Comparison of ENCODE assay signal across 28 cellular contexts in the genomic region with DNA sequence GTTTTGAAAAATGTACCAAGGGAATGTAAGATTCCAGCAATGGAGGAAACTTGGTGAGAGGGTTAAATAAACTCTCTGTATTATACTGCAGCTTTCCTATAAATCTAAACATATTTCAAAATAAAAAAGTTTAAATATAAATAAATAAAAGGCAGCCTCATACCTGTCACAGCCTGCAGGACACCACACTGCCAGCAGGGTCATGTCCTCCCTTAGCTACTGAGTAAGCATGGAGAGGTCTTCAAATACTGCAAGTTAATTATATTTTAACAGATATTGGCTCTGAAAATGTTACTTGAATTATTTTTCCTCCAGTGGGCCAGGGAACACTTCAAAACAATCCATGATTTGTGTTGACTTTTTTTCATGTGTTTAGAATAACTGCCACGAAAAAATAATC.
"Had no signal": no experiment of that assay in that cellular context is flagged by ENCODE, and none has a peak within 500 bp of the region (broad histone marks: within the 10 kb centered on the region; RNA-seq: fewer than 3 reads in every experiment).

No MANE protein-coding gene starts in this region.

- H3K36me3 Mint-ChIP-seq: mesothelial cell of epicardium; naive B cell; stimulated activated effector memory CD8-positive, alpha-beta T cell treated with anti-CD3 and anti-CD28 coated beads, Interleukin-12 subunit alpha, Interleukin-12 subunit beta, amount 100 ng/mL, for 72 hours had no signal

- H3K27me3 Mint-ChIP-seq: dendritic cell treated with granulocyte-macrophage colony-stimulating factor and Interleukin-4, amounts not matched to agents 40 ng/mL and 50 ng/mL, for 4 days; naive B cell; natural killer cell treated with Interleukin-12 subunit alpha and Interleukin-12 subunit beta and Interleukin-15 and Interleukin-18, amount 100 ng/mL, for 72 hours had no signal

- H3K27me3 ChIP-seq: colonic mucosa, esophagus muscularis mucosa, heart right ventricle, left lung, ovary, sigmoid colon, stomach, thyroid gland had no signal

- H3K4me3 Mint-ChIP-seq: dendritic cell treated with granulocyte-macrophage colony-stimulating factor and Interleukin-4, amounts not matched to agents 40 ng/mL and 50 ng/mL, for 4 days; mesothelial cell of epicardium; naive B cell; natural killer cell treated with Interleukin-12 subunit alpha and Interleukin-12 subunit beta and Interleukin-15 and Interleukin-18, amount 100 ng/mL, for 72 hours; stimulated activated effector memory CD8-positive, alpha-beta T cell treated with anti-CD3 and anti-CD28 coated beads, Interleukin-12 subunit alpha, Interleukin-12 subunit beta, amount 100 ng/mL, for 72 hours had no signal

- DNase-seq: colonic mucosa; effector CD8-positive, alpha-beta T cell; foreskin melanocyte; glutamatergic neuron; heart right ventricle; hippocampal formation; left cardiac atrium; left lung; mesenchymal stem cell; mucosa of descending colon; naive B cell; occipital lobe; ovary; posterior cingulate gyrus; psoas muscle; right cardiac atrium; sigmoid colon; stimulated activated CD4-positive, alpha-beta T cell treated with anti-CD3 and anti-CD28 coated beads, Interleukin-2, amount 100 ng/mL, for 24 hours; stimulated activated CD4-positive, alpha-beta T cell treated with anti-CD3 and anti-CD28 coated beads, Interleukin-4, amount 100 ng/mL, for 24 hours; stimulated activated naive CD4-positive, alpha-beta T cell treated with Interleukin-2 at 50 U/mL for 16 hours; stomach; thyroid gland; trophoblast cell had no signal

- H3K4me1 Mint-ChIP-seq: mesothelial cell of epicardium; naive B cell; stimulated activated effector memory CD8-positive, alpha-beta T cell treated with anti-CD3 and anti-CD28 coated beads, Interleukin-12 subunit alpha, Interleukin-12 subunit beta, amount 100 ng/mL, for 72 hours had no signal

- ATAC-seq: heart right ventricle; left cardiac atrium; left lung; mucosa of descending colon; natural killer cell treated with Interleukin-12 subunit alpha and Interleukin-12 subunit beta and Interleukin-15 and Interleukin-18, amount 100 ng/mL, for 72 hours; psoas muscle; right cardiac atrium; stimulated activated effector memory CD8-positive, alpha-beta T cell treated with anti-CD3 and anti-CD28 coated beads, Interleukin-12 subunit alpha, Interleukin-12 subunit beta, amount 100 ng/mL, for 72 hours had no signal

- H3K4me3 ChIP-seq: colonic mucosa, esophagus muscularis mucosa, heart right ventricle, left lung, mucosa of descending colon, ovary, psoas muscle, sigmoid colon, stomach, thyroid gland had no signal

- H3K27ac ChIP-seq: colonic mucosa, esophagus muscularis mucosa, heart right ventricle, left lung, ovary, psoas muscle, sigmoid colon, stomach, thyroid gland had no signal

- H3K36me3 ChIP-seq: colonic mucosa, esophagus muscularis mucosa, heart right ventricle, left lung, ovary, sigmoid colon, stomach, thyroid gland had no signal

- H3K27ac Mint-ChIP-seq: dendritic cell treated with granulocyte-macrophage colony-stimulating factor and Interleukin-4, amounts not matched to agents 40 ng/mL and 50 ng/mL, for 4 days; mesothelial cell of epicardium; naive B cell; natural killer cell treated with Interleukin-12 subunit alpha and Interleukin-12 subunit beta and Interleukin-15 and Interleukin-18, amount 100 ng/mL, for 72 hours; stimulated activated effector memory CD8-positive, alpha-beta T cell treated with anti-CD3 and anti-CD28 coated beads, Interleukin-12 subunit alpha, Interleukin-12 subunit beta, amount 100 ng/mL, for 72 hours had no signal
